Comparison of ENCODE assay signal across 3 cellular contexts in genomic region chr10:113484487-113484886, GRCh38.
"Had no signal": no experiment of that assay in that cellular context is flagged by ENCODE, and none has a peak within 500 bp of the region (broad histone marks: within the 10 kb centered on the region; RNA-seq: fewer than 3 reads in every experiment).

No MANE protein-coding gene starts in this region.

- H3K4me3 ChIP-seq: GM12878 had no signal

- ATAC-seq: GM12878 had no signal

- DNase-seq: GDM1, GF-D8 had no signal
